Comparison of ENCODE assay signal across 8 cellular contexts in genomic region chr12:29241821-29242591, GRCh38.
A peak's percentile ranks its signal among the peaks of the same experiment; 100 is the strongest.
DNase-seq lines count a peak whose midpoint lies in the region; ATAC-seq, FAIRE-seq and TF ChIP-seq lines count a peak whose summit lies in the region.

No MANE protein-coding gene starts in this region.

- no peaks in the 10 kb centered on the region for H3K36me3 ChIP-seq in Panc1 (ENCODE audit: control insufficient read depth, insufficient read depth, low read length)
- H3K36me3 ChIP-seq in endothelial cell of umbilical vein (ENCODE audit: control insufficient read depth in 2 of 2, extremely low read depth in 1 of 2, insufficient read depth in 2 of 2, low read length in 2 of 2) = no peaks in the 10 kb centered on the region
- H3K36me3 ChIP-seq in mucosa of rectum (ENCODE audit: control insufficient read depth in 2 of 2, insufficient read depth in 2 of 2, low read length in 2 of 2) = no peaks in the 10 kb centered on the region

- H3K9ac ChIP-seq in endothelial cell of umbilical vein (replicated peaks; ENCODE audit: extremely low read depth, insufficient read depth, low read length) = peak overlapping the region; percentile 73
- peak overlapping the region; percentile 5 to 49 for H3K9ac ChIP-seq in mucosa of rectum (ENCODE audit: low read depth in 1 of 2, low read length in 2 of 2)

- peak; percentile 72 for FAIRE-seq in endothelial cell of umbilical vein (lab: Jason Lieb, UNC)

- H4K20me1 ChIP-seq in endothelial cell of umbilical vein (replicated peaks; ENCODE audit: control insufficient read depth, extremely low read depth, insufficient read depth, low read length) = no peaks in the 10 kb centered on the region

- in situ Hi-C loops in Panc1 (cut with HindIII; ENCODE audit: low pct_unique_long_range_greater_than_20kb, low sequenced_read_pairs) = no loop called here

- no peak overlapping the region for H2AFZ ChIP-seq in endothelial cell of umbilical vein (ENCODE audit: low read depth, low read length)

- TF ChIP-seq CTCF in AG10803 (conservative IDR thresholded peaks at IDR 0.05; ENCODE audit: low read length) (peak; percentile 32), Panc1 (IDR thresholded peaks at IDR 0.05) (peak; percentile 11; the same call in 1 of the 2 replicates), endothelial cell of umbilical vein (IDR thresholded peaks at IDR 0.05; ENCODE audit: extremely low read depth in 1 of 2, insufficient read depth in 1 of 2, low read depth in 1 of 2, low read length in 2 of 2) (peak in 1 of 2 donors; percentile 8)

- peak overlapping the region; percentile 43 for H3K4me2 ChIP-seq in endothelial cell of umbilical vein (ENCODE audit: insufficient read depth, low read length)

- peaks cover 6% of the 10 kb centered on the region for H3K79me2 ChIP-seq in endothelial cell of umbilical vein (ENCODE audit: control insufficient read depth, insufficient read depth, low read length)

- H3K27me3 ChIP-seq in Panc1 (ENCODE audit: control insufficient read depth, insufficient read depth, low read length) (no peaks in the 10 kb centered on the region), endothelial cell of umbilical vein (ENCODE audit: control insufficient read depth in 2 of 2, insufficient read depth in 2 of 2, low read length in 2 of 2) (no peaks in the 10 kb centered on the region), mucosa of rectum (ENCODE audit: control insufficient read depth in 2 of 2, insufficient read depth in 2 of 2, low read length in 2 of 2) (no peaks in the 10 kb centered on the region)

- no peak overlapping the region for H3K27ac ChIP-seq in Panc1 (ENCODE audit: low read length)
- peak overlapping the region; percentile 94 for H3K27ac ChIP-seq in endothelial cell of umbilical vein (ENCODE audit: insufficient read depth, low read depth, low read length)
- H3K27ac ChIP-seq in mucosa of rectum (ENCODE audit: low read depth in 2 of 2, low read length in 2 of 2) = peak overlapping the region; percentile 74 to 84

- H3K9me1 ChIP-seq in endothelial cell of umbilical vein (replicated peaks; ENCODE audit: control insufficient read depth, extremely low read depth, insufficient read depth, low read length) = no peaks in the 10 kb centered on the region

- peak; percentile 28 for TF ChIP-seq POLR2A in endothelial cell of umbilical vein (IDR thresholded peaks at IDR 0.05; ENCODE audit: low read depth, low read length)

- H3K4me1 ChIP-seq in Panc1 (ENCODE audit: control insufficient read depth, insufficient read depth, low read length) = peaks cover 5% of the 10 kb centered on the region; the same call in 1 of the 2 replicates
- peaks cover 68% of the 10 kb centered on the region for H3K4me1 ChIP-seq in endothelial cell of umbilical vein (ENCODE audit: control insufficient read depth, extremely low read depth, insufficient read depth, low read length)
- H3K4me1 ChIP-seq in mucosa of rectum (ENCODE audit: control insufficient read depth in 2 of 2, insufficient read depth in 2 of 2, low read length in 2 of 2) = peaks cover 9 to 21% of the 10 kb centered on the region in 2 donors

- peak; percentile 80 for DNase-seq in AG10803 (ENCODE audit: low read depth)
- DNase-seq in Panc1 (ENCODE audit: low read depth, low spot score) = peak; percentile 80
- peak; percentile 84 for DNase-seq in endothelial cell of umbilical vein (ENCODE audit: low read depth, low spot score)
- DNase-seq in NCI-H2107 (lab: John Stamatoyannopoulos, UW) = no peak
- DNase-seq in stimulated activated naive CD4-positive, alpha-beta T cell (lab: John Stamatoyannopoulos, UW) = no peak

- H3K4me3 ChIP-seq in AG10803 (ENCODE audit: low read length) (no peak overlapping the region), Panc1 (ENCODE audit: low read depth in 2 of 2, low read length in 2 of 2) (no peak overlapping the region), endothelial cell of umbilical vein (replicated peaks in 1 of 3; ENCODE audit: insufficient read depth in 1 of 3, low read depth in 1 of 3, low read length in 3 of 3) (peak overlapping the region in 1 of 3 experiments; percentile 15), mucosa of rectum (ENCODE audit: low read length in 2 of 2) (no peak overlapping the region)

- no peaks in the 10 kb centered on the region for H3K9me3 ChIP-seq in Panc1 (ENCODE audit: control insufficient read depth, insufficient read depth, low read depth, low read length)
- H3K9me3 ChIP-seq in endothelial cell of umbilical vein (replicated peaks; ENCODE audit: control insufficient read depth, insufficient read depth, low read length) = no peaks in the 10 kb centered on the region
- no peaks in the 10 kb centered on the region for H3K9me3 ChIP-seq in mucosa of rectum (ENCODE audit: control insufficient read depth in 2 of 2, low read length in 2 of 2)

- intact Hi-C loops in Panc1 (cut with micrococcal nuclease; ENCODE audit: unreplicated experiment) (no loop called here), endothelial cell of umbilical vein (cut with micrococcal nuclease) (loop anchor here (2.0 to 5.0 kb wide), 5 partner anchors 75 to 1419 kb away; partner anchors contain the start of gene ERGIC2)

- BruUV-seq in Panc1 (replicated peaks; lab: Mats Ljungman, UMichigan) (no TSS peak), endothelial cell of umbilical vein (replicated peaks; lab: Mats Ljungman, UMichigan) (no TSS peak)

- POLR2A ChIA-PET in Panc1 (lab: Charles Lee) (no interaction called here), endothelial cell of umbilical vein (lab: Charles Lee) (interaction anchor here (0.9 kb wide), 1 partner anchor 28 kb away, joined by 5 read pairs; no protein-coding TSS in a partner anchor)

- dilution Hi-C loops in endothelial cell of umbilical vein (cut with MboI; ENCODE audit: extremely low pct_ligation_motif_present, low sequenced_read_pairs) = no loop called here

- CTCF ChIA-PET in Panc1 (lab: Charles Lee) = interaction anchor here (0.6 kb wide), 1 partner anchor 22 kb away, joined by 3 read pairs; no protein-coding TSS in a partner anchor
- CTCF ChIA-PET in endothelial cell of umbilical vein (lab: Charles Lee) = interaction anchor here (0.9 to 2.9 kb wide), 4 partner anchors 25 to 168 kb away, joined by 3 to 14 read pairs (median 3); no protein-coding TSS in a partner anchor

- ATAC-seq in GM18907 (IDR thresholded peaks at IDR 0.05; ENCODE audit: unreplicated experiment) = peak; percentile 91
- peak; percentile 51 for ATAC-seq in HG03060 (IDR thresholded peaks at IDR 0.05; ENCODE audit: low read depth, unreplicated experiment)
- peak; percentile 82 for ATAC-seq in Panc1

TF ChIP-seq in endothelial cell of umbilical vein, 7 proteins besides CTCF, POLR2A, EP300 and RAD21:
- no peak for TF ChIP-seq MYC (IDR thresholded peaks at IDR 0.05; ENCODE audit: low read depth, low read length)
- TF ChIP-seq EZH2 (IDR thresholded peaks at IDR 0.05; ENCODE audit: borderline replicate concordance, low read depth, low read length, severe bottlenecking) = no peak
- TF ChIP-seq GATA2 (IDR thresholded peaks at IDR 0.05; ENCODE audit: insufficient read depth, insufficient read length, low read depth, low read length) = peak; percentile 61
- peak; percentile 65 for TF ChIP-seq FOS (IDR thresholded peaks at IDR 0.05; ENCODE audit: borderline replicate concordance, insufficient read depth, low read length)
- peak; percentile 62 for TF ChIP-seq POLR2AphosphoS5 (IDR thresholded peaks at IDR 0.05; ENCODE audit: insufficient read depth, low read depth, low read length)
- peak; percentile 2 for TF ChIP-seq JUN (IDR thresholded peaks at IDR 0.05; ENCODE audit: borderline replicate concordance, insufficient read depth, insufficient read length, low read depth)
- TF ChIP-seq MAX (IDR thresholded peaks at IDR 0.05; ENCODE audit: insufficient read depth, insufficient read length) = no peak

Comparison
In these comparisons a context has a peak if more than half of its experiments do, and no peak if none do; other contexts are left out.
1. DNase-seq: peak in AG10803 (single experiment), Panc1 (single experiment) and endothelial cell of umbilical vein (single experiment); none in NCI-H2107 (single experiment) and stimulated activated naive CD4-positive, alpha-beta T cell (0 of 6).
2. Peak in every context shown above with its lines, with median percentiles within 50 percentile points of each other: ATAC-seq.